18 cellular contexts compared by ENCODE assay signal in the genomic region with DNA sequence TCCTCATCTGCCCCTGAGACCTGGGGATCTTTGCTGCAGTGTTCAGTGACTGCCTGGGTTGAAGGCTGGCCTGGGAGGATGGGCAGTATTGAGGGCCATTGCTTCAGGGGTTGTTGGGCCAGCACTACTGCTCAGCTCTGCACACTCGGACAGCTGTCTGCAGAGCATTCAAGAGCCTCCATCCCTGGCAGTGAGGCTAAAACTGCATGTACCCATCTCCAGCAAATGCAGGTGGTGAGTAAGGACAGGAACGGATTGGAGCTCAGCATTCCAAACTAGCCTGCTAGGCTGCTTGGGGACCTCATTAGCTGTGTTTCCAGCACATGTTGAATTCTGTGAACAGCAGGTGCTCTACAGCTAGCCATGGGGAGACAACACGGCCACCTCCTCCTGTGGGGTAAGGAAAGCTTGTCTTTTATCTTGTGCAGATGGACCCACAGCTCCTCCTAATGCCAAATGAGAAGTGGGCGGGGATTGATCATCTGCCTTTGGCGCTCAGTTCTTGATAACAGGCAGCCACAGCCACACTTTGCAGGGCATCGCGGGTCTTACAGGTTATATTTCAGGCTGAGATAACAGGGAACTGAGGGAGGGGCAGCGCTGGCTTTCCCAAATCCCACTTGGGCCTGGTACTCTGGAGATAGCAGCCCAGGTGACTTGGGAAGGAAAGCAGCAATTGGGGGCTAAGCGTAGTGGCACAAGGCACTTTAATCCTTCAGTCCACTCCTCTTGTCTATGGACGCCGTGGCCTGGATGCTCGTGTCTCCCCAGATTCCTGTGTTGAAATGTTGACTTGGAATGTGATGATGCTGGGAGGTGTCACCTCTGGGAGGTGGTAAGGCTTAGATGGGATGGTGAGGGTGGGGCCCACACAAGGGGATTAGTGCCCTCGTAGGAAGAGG.
DNase-seq lines count a peak whose midpoint lies in the region; ATAC-seq and TF ChIP-seq lines count a peak whose summit lies in the region.
"Had no signal": no experiment of that assay in that cellular context is flagged by ENCODE, and none has a peak within 500 bp of the region (broad histone marks: within the 10 kb centered on the region; RNA-seq: fewer than 3 reads in every experiment).

No MANE protein-coding gene starts in this region.

- H2AK5ac ChIP-seq in neuronal stem cell (ENCODE audit: low read depth, low read length) = no peak overlapping the region

- H3K4me1 ChIP-seq in right atrium auricular region (no peaks in the 10 kb centered on the region), neuronal stem cell (ENCODE audit: control insufficient read depth in 2 of 2, insufficient read depth in 1 of 2, low read depth in 1 of 2, low read length in 2 of 2) (peaks cover 0 to 11% of the 10 kb centered on the region in 2 donors)
- H3K4me1 ChIP-seq: BLaER1 had no signal

- H3K23ac ChIP-seq in neuronal stem cell (ENCODE audit: low read depth, low read length, poor library complexity) = no peak overlapping the region

- intact Hi-C loops in cardiac septum (cut with DNase I) = no loop called here

- H2BK120ac ChIP-seq in neuronal stem cell (ENCODE audit: low read depth, low read length) = no peak overlapping the region

- no CpG with 5 or more reads among the region's 13 CpGs for WGBS in neuronal stem cell (ENCODE audit: extremely low coverage in 2 of 2, insufficient read length in 2 of 2, insufficient replicate concordance in 1 of 2), 2 donors

- H3K36me3 ChIP-seq in right atrium auricular region (no peaks in the 10 kb centered on the region), neuronal stem cell (replicated peaks in 1 of 2; ENCODE audit: control insufficient read depth in 2 of 2, insufficient read depth in 2 of 2, low read length in 2 of 2) (no peaks in the 10 kb centered on the region)
- H3K36me3 ChIP-seq: BLaER1 had no signal

- ATAC-seq in HG03439 (IDR thresholded peaks at IDR 0.05; ENCODE audit: unreplicated experiment) = no peak
- no peak for ATAC-seq in HG02610 (IDR thresholded peaks at IDR 0.05; ENCODE audit: unreplicated experiment)
- ATAC-seq: CD8-positive, alpha-beta T cell had no signal

- H2BK5ac ChIP-seq in neuronal stem cell (ENCODE audit: low read length) = no peak overlapping the region

- no peak overlapping the region for H3K4me3 ChIP-seq in right atrium auricular region
- no peak overlapping the region for H3K4me3 ChIP-seq in neuronal stem cell (ENCODE audit: low read length in 2 of 2)
- H3K4me3 ChIP-seq: BLaER1 had no signal

- TF ChIP-seq CTCF in right atrium auricular region (IDR thresholded peaks at IDR 0.05) = no peak

- H3K9me3 ChIP-seq in right atrium auricular region (peaks cover 0 to 4% of the 10 kb centered on the region in 2 donors), neuronal stem cell (replicated peaks in 1 of 2; ENCODE audit: control insufficient read depth in 2 of 2, insufficient read depth in 1 of 2, low read depth in 1 of 2, low read length in 2 of 2) (peaks cover 0 to 8% of the 10 kb centered on the region in 2 donors)

- no peak overlapping the region for H2BK12ac ChIP-seq in neuronal stem cell (ENCODE audit: low read length)

- peak overlapping the region; percentile 5 for H4K8ac ChIP-seq in neuronal stem cell (ENCODE audit: low read depth, low read length)

- H3K4ac ChIP-seq in neuronal stem cell (ENCODE audit: low read length) = no peak overlapping the region

- DNase-seq in right atrium auricular region (ENCODE audit: low spot score) = peak; percentile 46
- DNase-seq in cardiac septum (ENCODE audit: low spot score) = no peak
- peak; percentile 30 for DNase-seq in ecto neural progenitor cell (ENCODE audit: low spot score)
- DNase-seq in neuronal stem cell (ENCODE audit: low spot score) = no peak
- no peak for DNase-seq in DMS79 treated with DMSO at 0.1 percent for 48 hours (lab: John Stamatoyannopoulos, UW)
- DNase-seq in T-helper 1 cell = no peak
- DNase-seq: DMS79, GF-D8, GOT3, IMR-90, NCI-H187 treated with DMSO at 0.1 percent for 48 hours, NCI-H2171, NCI-H446, NCI-H82 had no signal

- peak overlapping the region; percentile 44 for H3K14ac ChIP-seq in neuronal stem cell (ENCODE audit: low read length)

- H3K79me1 ChIP-seq in neuronal stem cell (ENCODE audit: low read depth, low read length) = no peaks in the 10 kb centered on the region

- no peak overlapping the region for H2BK15ac ChIP-seq in neuronal stem cell (ENCODE audit: low read length)

- no peak overlapping the region for H4K91ac ChIP-seq in neuronal stem cell (ENCODE audit: low read depth, low read length, poor library complexity)

- no peaks in the 10 kb centered on the region for H3K27me3 ChIP-seq in right atrium auricular region
- H3K27me3 ChIP-seq in neuronal stem cell (ENCODE audit: control insufficient read depth in 3 of 3, insufficient read depth in 3 of 3, low read depth in 1 of 3, low read length in 3 of 3) = peaks cover 0 to 3% (median 0%) of the 10 kb centered on the region in 3 experiments
- H3K27me3 ChIP-seq: BLaER1 had no signal

- H3K18ac ChIP-seq in neuronal stem cell (ENCODE audit: low read length) = peak overlapping the region; percentile 22

- H3K27ac ChIP-seq in right atrium auricular region (no peak overlapping the region), neuronal stem cell (replicated peaks; ENCODE audit: low read length) (no peak overlapping the region)
- H3K27ac ChIP-seq: BLaER1 had no signal

- H3K9ac ChIP-seq in neuronal stem cell (ENCODE audit: low read depth, low read length, poor library complexity) = no peak overlapping the region
- H3K9ac ChIP-seq: BLaER1 had no signal

- H2AFZ ChIP-seq in neuronal stem cell (ENCODE audit: low read length) = no peak overlapping the region

- H3K4me2 ChIP-seq in neuronal stem cell (ENCODE audit: insufficient read depth, low read length, poor library complexity, severe bottlenecking) = no peak overlapping the region
- H3K4me2 ChIP-seq: BLaER1 had no signal

Comparison
In these comparisons a context has a peak if more than half of its experiments do, and no peak if none do; other contexts are left out.
1. DNase-seq: peak in right atrium auricular region (single experiment) and ecto neural progenitor cell (single experiment); none in cardiac septum (single experiment), neuronal stem cell (single experiment), DMS79 treated with DMSO at 0.1 percent for 48 hours (single experiment) and T-helper 1 cell (0 of 5).